ENCODE assay signal across 13 cellular contexts in the genomic region with DNA sequence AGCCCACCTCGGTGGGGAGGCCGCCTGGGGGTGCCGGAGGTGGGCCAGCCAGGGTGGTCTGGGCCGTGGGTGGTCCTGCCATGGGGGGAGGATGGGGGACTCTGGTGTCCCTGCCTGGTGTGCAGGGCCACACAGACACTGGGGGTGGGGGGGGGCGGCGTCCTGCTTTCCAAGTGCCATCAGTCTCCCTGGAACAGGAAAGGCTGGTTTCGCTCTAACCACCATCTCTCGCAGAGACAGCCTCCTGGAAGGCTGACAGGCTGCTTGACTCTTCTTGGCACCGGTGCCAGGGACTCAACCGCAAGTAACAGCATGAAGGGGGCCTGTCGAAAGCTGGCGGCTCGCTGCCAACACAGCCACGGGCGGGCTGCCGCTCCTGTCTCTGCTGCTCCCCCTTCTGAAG. TPM values are rescaled to one million over a fixed set of nuclear protein-coding genes. Genes with fewer than 3 reads are reported as not detected.
DNase-seq lines count a peak whose midpoint lies in the region; ATAC-seq and TF ChIP-seq lines count a peak whose summit lies in the region.
"Had no signal": no experiment of that assay in that cellular context is flagged by ENCODE, and none has a peak within 500 bp of the region (broad histone marks: within the 10 kb centered on the region; RNA-seq: fewer than 3 reads in every experiment).

No MANE protein-coding gene starts in this region.

- H3K36me3 ChIP-seq in sigmoid colon, result peaks cover 23 to 92% (median 38%) of the 10 kb centered on the region in 4 donors

- DNase-seq in Daoy (ENCODE audit: low read depth), result peak; percentile 68
- DNase-seq in RPMI7951 (ENCODE audit: low read depth), result peak; percentile 32
- DNase-seq in foreskin keratinocyte, result peak in 1 of 2 donors; percentile 54
- peak; percentile 93 for DNase-seq in sigmoid colon
- DNase-seq in stimulated activated naive CD8-positive, alpha-beta T cell treated with anti-CD3 and anti-CD28 coated beads, Interleukin-15, Interleukin-2, amounts not matched to agents 100 U/mL and 50 U/mL, for 24 hours, result no peak
- no peak for DNase-seq in activated CD4-positive, alpha-beta T cell treated with anti-CD3 and anti-CD28 coated beads, Interleukin-2, amount 50 U/mL, for 48 hours
- DNase-seq: activated CD4-positive, alpha-beta T cell treated with anti-CD3 and anti-CD28 coated beads for 48 hours; activated effector memory CD4-positive, alpha-beta T cell treated with anti-CD3 and anti-CD28 coated beads, Interleukin-2, amount 50 U/mL, for 16 hours; cortex of kidney; trophoblast cell had no signal

- TF ChIP-seq POLR2A in sigmoid colon (IDR thresholded peaks at IDR 0.05), result no peak

- TF ChIP-seq CTCF in foreskin keratinocyte (conservative IDR thresholded peaks at IDR 0.05), result no peak
- no peak for TF ChIP-seq CTCF in sigmoid colon (IDR thresholded peaks at IDR 0.05)

- no peak overlapping the region for H3K4me3 ChIP-seq in sigmoid colon
- H3K4me3 ChIP-seq: HAP-1 had no signal

- intact Hi-C loops in sigmoid colon (cut with DNase I), result loop anchor here (10.0 kb wide), 1 partner anchor 1046 kb away; no protein-coding TSS in a partner anchor

- H3K27me3 ChIP-seq in foreskin keratinocyte (peaks cover 12% of the 10 kb centered on the region), sigmoid colon (no peaks in the 10 kb centered on the region)

- no peak overlapping the region for H3K27ac ChIP-seq in foreskin keratinocyte
- peak overlapping the region; percentile 41 to 76 (median 52) for H3K27ac ChIP-seq in sigmoid colon

- H3K4me1 ChIP-seq in foreskin keratinocyte, result no peaks in the 10 kb centered on the region
- H3K4me1 ChIP-seq in sigmoid colon, result peaks cover 0 to 81% (median 46%) of the 10 kb centered on the region in 4 donors
- H3K4me1 ChIP-seq: HAP-1 had no signal

- WGBS in sigmoid colon, 2 donors, result 60 to 72% methylated on average over 16 of the region's 16 CpGs

- H3K9me3 ChIP-seq in sigmoid colon, result peaks cover 0 to 4% (median 0%) of the 10 kb centered on the region in 4 donors
- H3K9me3 ChIP-seq: HAP-1 had no signal

- ATAC-seq in foreskin keratinocyte (peak; percentile 70), HG02970 (IDR thresholded peaks at IDR 0.05; ENCODE audit: low FRiP score, unreplicated experiment) (no peak), HG02798 (IDR thresholded peaks at IDR 0.05; ENCODE audit: poor library complexity, unreplicated experiment) (no peak)
- ATAC-seq in stimulated activated naive CD8-positive, alpha-beta T cell treated with anti-CD3 and anti-CD28 coated beads, Interleukin-15, Interleukin-2, amounts not matched to agents 100 U/mL and 50 U/mL, for 24 hours, result no peak

- no peak for TF ChIP-seq EP300 in sigmoid colon (IDR thresholded peaks at IDR 0.05)

RNA-seq across cellular contexts. Expression of a gene that starts 40.3 kb away (rescaled TPM):
- total RNA-seq in Daoy (2014; rRNA removed; shearing (Covaris generic)), result 0.42 TPM in 1 of 2 replicates, not detected in the other
- not detected in 2 replicates for total RNA-seq in RPMI7951 (2014; rRNA removed; shearing (Covaris generic))
- total RNA-seq in foreskin keratinocyte (1.4 and 1.8 TPM in 2 replicates), sigmoid colon (10 to 100 TPM; 21.8 to 58.6 (median 32.8) TPM)
- polyA plus RNA-seq in foreskin keratinocyte (1.2 TPM in 2 replicates), sigmoid colon (10 to 100 TPM in 1 of 3 donors, 1 to 10 TPM in 2; 1.4 to 18.5 (median 6.0) TPM)

Comparison
In these comparisons a context has a peak if more than half of its experiments do, and no peak if none do; other contexts are left out.
1. DNase-seq: peak in Daoy (single experiment), RPMI7951 (single experiment) and sigmoid colon (single experiment); none in stimulated activated naive CD8-positive, alpha-beta T cell treated with anti-CD3 and anti-CD28 coated beads, Interleukin-15, Interleukin-2, amounts not matched to agents 100 U/mL and 50 U/mL, for 24 hours (single experiment) and activated CD4-positive, alpha-beta T cell treated with anti-CD3 and anti-CD28 coated beads, Interleukin-2, amount 50 U/mL, for 48 hours (0 of 2).